Comparison of ENCODE assay signal across 8 cellular contexts in genomic region chr10:99459217-99459616, GRCh38.
"Had no signal": no experiment of that assay in that cellular context is flagged by ENCODE, and none has a peak within 500 bp of the region (broad histone marks: within the 10 kb centered on the region; RNA-seq: fewer than 3 reads in every experiment).

No MANE protein-coding gene starts in this region.

- ATAC-seq: GM12878 had no signal

- DNase-seq: GDM1, GF-D8 had no signal

- H3K4me3 ChIP-seq: GM12878 had no signal

- FAIRE-seq: G401.6, GM12878, GM12891, GM12892, GM18507, GM19239 had no signal
